In genomic region chr1:198253668-198254067, GRCh38 we compare ENCODE assay signal across 8 cellular contexts.
DNase-seq lines count a peak whose midpoint lies in the region; ATAC-seq, FAIRE-seq and TF ChIP-seq lines count a peak whose summit lies in the region.

No MANE protein-coding gene starts in this region.

- H4K20me1 ChIP-seq in OCI-LY7 (ENCODE audit: insufficient read depth, low read length): no peaks in the 10 kb centered on the region

- intact Hi-C loops in MCF 10A (cut with micrococcal nuclease): loop anchor here (10.0 kb wide), 1 partner anchor 431 kb away; no protein-coding TSS in a partner anchor
- intact Hi-C loops in breast epithelium (cut with DNase I; ENCODE audit: low total_unique reads): no loop called here
- intact Hi-C loops in OCI-LY7 (cut with micrococcal nuclease; ENCODE audit: unreplicated experiment): no loop called here

- peak overlapping the region; percentile 77 for H3K27ac Mint-ChIP-seq in MCF 10A (ENCODE audit: low read depth, unreplicated experiment)

- H2AFZ ChIP-seq in OCI-LY7 (ENCODE audit: low read length): no peak overlapping the region

- 0 out of 2 replicates have a peak overlapping the region, but pooled peaks have one; percentile 8 for H3K4me2 ChIP-seq in OCI-LY7 (ENCODE audit: low read length)

- no peak for TF ChIP-seq POLR2A in breast epithelium (IDR thresholded peaks at IDR 0.05)

- DNase-seq in MCF 10A (ENCODE audit: unreplicated experiment): peak; percentile 46
- DNase-seq in breast epithelium (ENCODE audit: low spot score in 2 of 2): no peak
- peak; percentile 47 for DNase-seq in OCI-LY7 (ENCODE audit: low spot score)
- peak; percentile 52 to 67 for DNase-seq in foreskin fibroblast
- DNase-seq in iPS-NIHi11 (ENCODE audit: low spot score): no peak
- no peak for DNase-seq in D721Med (ENCODE audit: insufficient read length, low spot score)
- no peak for DNase-seq in activated CD4-positive, alpha-beta T cell treated with anti-CD3 and anti-CD28 coated beads for 1 hour

- H3K9me2 ChIP-seq in OCI-LY7 (ENCODE audit: insufficient read depth, low read length): no peaks in the 10 kb centered on the region

- H3K36me3 ChIP-seq in breast epithelium (no peaks in the 10 kb centered on the region), OCI-LY7 (ENCODE audit: insufficient read depth, low read length) (no peaks in the 10 kb centered on the region)

- H3K27ac ChIP-seq in breast epithelium (no peak overlapping the region), OCI-LY7 (ENCODE audit: low read depth, low read length, poor library complexity, severe bottlenecking) (no peak overlapping the region)

- no TSS peak for BruUV-seq in MCF 10A (replicated peaks; lab: Mats Ljungman, UMichigan)
- BruUV-seq in OCI-LY7 (replicated peaks; lab: Mats Ljungman, UMichigan): no TSS peak

- peak overlapping the region; percentile 2 for H3K4me3 Mint-ChIP-seq in MCF 10A (ENCODE audit: unreplicated experiment)

- H3K36me3 Mint-ChIP-seq in MCF 10A (ENCODE audit: insufficient read depth, unreplicated experiment): no peaks in the 10 kb centered on the region

- H3K4me1 ChIP-seq in breast epithelium: no peaks in the 10 kb centered on the region
- H3K4me1 ChIP-seq in OCI-LY7 (ENCODE audit: insufficient read depth, low read length, poor library complexity, severe bottlenecking): peaks cover 11% of the 10 kb centered on the region

- peaks cover 6% of the 10 kb centered on the region for H3K9me3 Mint-ChIP-seq in MCF 10A (ENCODE audit: unreplicated experiment)

- peaks cover 16% of the 10 kb centered on the region for H3K4me1 Mint-ChIP-seq in MCF 10A (ENCODE audit: insufficient read depth, unreplicated experiment)

- POLR2A ChIA-PET in MCF 10A (lab: Yijun Ruan, JAX) (interaction anchor here (0.6 to 2.1 kb wide), 14 partner anchors 9 to 583 kb away, joined by 3 to 12 read pairs (median 5); partner anchors contain the start of gene NEK7), OCI-LY7 (lab: Charles Lee) (interaction anchor here (0.6 to 1.5 kb wide), 3 partner anchors 11 to 667 kb away, joined by 3 read pairs; no protein-coding TSS in a partner anchor)

- TF ChIP-seq CTCF in MCF 10A (IDR thresholded peaks at IDR 0.05; ENCODE audit: unreplicated experiment) (no peak), breast epithelium (IDR thresholded peaks at IDR 0.05) (no peak), OCI-LY7 (conservative IDR thresholded peaks at IDR 0.05; ENCODE audit: low read length) (no peak), foreskin fibroblast (IDR thresholded peaks at IDR 0.05; ENCODE audit: low read depth, low read length) (no peak), D721Med (IDR thresholded peaks at IDR 0.05; ENCODE audit: insufficient read depth, missing control alignments) (no peak)

- H3K27me3 Mint-ChIP-seq in MCF 10A (ENCODE audit: insufficient read depth, unreplicated experiment): no peaks in the 10 kb centered on the region

- H3K4me3 ChIP-seq in breast epithelium: no peak overlapping the region
- H3K4me3 ChIP-seq in OCI-LY7 (ENCODE audit: low read depth, low read length, poor library complexity, severe bottlenecking): no peak overlapping the region
- H3K4me3 ChIP-seq in foreskin fibroblast (ENCODE audit: low read depth in 1 of 2, low read length in 2 of 2): no peak overlapping the region

- no peak for FAIRE-seq in D721Med (lab: Jason Lieb, UNC)

- H3K27me3 ChIP-seq in breast epithelium: no peaks in the 10 kb centered on the region

- CTCF ChIA-PET in MCF 10A (lab: Yijun Ruan, JAX) (interaction anchor here (0.6 to 1.5 kb wide), 6 partner anchors 11 to 257 kb away, joined by 3 read pairs; no protein-coding TSS in a partner anchor), OCI-LY7 (lab: Charles Lee; ENCODE audit: unreplicated experiment) (no interaction called here)

- H3K9me3 ChIP-seq in breast epithelium (no peaks in the 10 kb centered on the region), OCI-LY7 (ENCODE audit: low read length) (no peaks in the 10 kb centered on the region)

- peak; percentile 96 for ATAC-seq in HG02870 (IDR thresholded peaks at IDR 0.05; ENCODE audit: unreplicated experiment)

- H3K79me2 ChIP-seq in OCI-LY7 (ENCODE audit: insufficient read depth, low read depth, low read length): no peaks in the 10 kb centered on the region

Comparison
In these comparisons a context has a peak if more than half of its experiments do, and no peak if none do; other contexts are left out.
1. DNase-seq: peak in MCF 10A (single experiment), OCI-LY7 (single experiment) and foreskin fibroblast (2 of 2); none in breast epithelium (0 of 2), iPS-NIHi11 (single experiment), D721Med (single experiment) and activated CD4-positive, alpha-beta T cell treated with anti-CD3 and anti-CD28 coated beads for 1 hour (single experiment).